ENCODE assay signal across 1 cellular context in genomic region chr3:20043825-20044224, GRCh38.
TF ChIP-seq lines count a peak whose summit lies in the region.

No MANE protein-coding gene starts in this region.

TF ChIP-seq in HepG2, 621 proteins besides CTCF, POLR2A, EP300 and RAD21:
- TF ChIP-seq ETV6 (CRISPR knock-in tag; conservative IDR thresholded peaks at IDR 0.05) (no peak), PTBP1 (IDR thresholded peaks at IDR 0.05; ENCODE audit: low read depth, low read length, poor library complexity, severe bottlenecking) (no peak), ZNF777 (CRISPR knock-in tag; IDR thresholded peaks at IDR 0.05) (no peak), HNF1A (IDR thresholded peaks at IDR 0.05; ENCODE audit: low read depth) (no peak), HNF1A (CRISPR knock-in tag; IDR thresholded peaks at IDR 0.05; ENCODE audit: borderline replicate concordance) (no peak), ZNF281 (CRISPR knock-in tag; IDR thresholded peaks at IDR 0.05; ENCODE audit: borderline replicate concordance) (no peak), KDM5A (IDR thresholded peaks at IDR 0.05; ENCODE audit: borderline replicate concordance, low read length) (no peak), TRAFD1 (CRISPR knock-in tag; IDR thresholded peaks at IDR 0.05; ENCODE audit: borderline replicate concordance) (no peak), AKNA (CRISPR knock-in tag; IDR thresholded peaks at IDR 0.05; ENCODE audit: borderline replicate concordance) (no peak), KDM2A (CRISPR knock-in tag; IDR thresholded peaks at IDR 0.05; ENCODE audit: borderline replicate concordance, low read depth) (no peak)
TF ChIP-seq in HepG2: peak in this region for 0.
